Comparison of ENCODE assay signal across 16 cellular contexts in genomic region chr3:43294975-43295374, GRCh38. TPM values are rescaled to one million over a fixed set of nuclear protein-coding genes. Genes with fewer than 3 reads are reported as not detected.
DNase-seq lines count a peak whose midpoint lies in the region; ATAC-seq and FAIRE-seq lines count a peak whose summit lies in the region.
"Had no signal": no experiment of that assay in that cellular context is flagged by ENCODE, and none has a peak within 500 bp of the region (broad histone marks: within the 10 kb centered on the region; RNA-seq: fewer than 3 reads in every experiment).

No MANE protein-coding gene starts in this region.

- H3K4me3 Mint-ChIP-seq in activated T-cell treated with anti-CD3 and anti-CD28 coated beads, Interleukin-2, amount 50 U/mL, for 72 hours, result peak overlapping the region in 1 of 2 donors; percentile 57
- no peak overlapping the region for H3K4me3 Mint-ChIP-seq in activated CD4-positive, alpha-beta memory T cell treated with anti-CD3 and anti-CD28 coated beads, Interleukin-2, amount 10 ng/mL, durations not matched to agents 7 days and 5 days
- H3K4me3 Mint-ChIP-seq: neural crest cell had no signal

- peaks cover 0 to 3% of the 10 kb centered on the region in 2 donors for H3K36me3 Mint-ChIP-seq in activated T-cell treated with anti-CD3 and anti-CD28 coated beads, Interleukin-2, amount 50 U/mL, for 72 hours (ENCODE audit: insufficient read depth in 2 of 2)
- H3K36me3 Mint-ChIP-seq in activated CD4-positive, alpha-beta memory T cell treated with anti-CD3 and anti-CD28 coated beads, Interleukin-2, amount 10 ng/mL, durations not matched to agents 7 days and 5 days (ENCODE audit: low read depth), result peaks cover 67% of the 10 kb centered on the region

- no peak for DNase-seq in activated T-cell treated with anti-CD3 and anti-CD28 coated beads, Interleukin-2, amount 50 U/mL, for 72 hours
- DNase-seq in activated T-cell treated with anti-CD3 and anti-CD28 coated beads, Interleukin-2, amount 50 U/mL, for 1 hour, result no peak
- DNase-seq in activated CD4-positive, alpha-beta memory T cell treated with anti-CD3 and anti-CD28 coated beads, Interleukin-2, amount 10 ng/mL, durations not matched to agents 7 days and 5 days, result no peak
- DNase-seq in kidney tubule cell (ENCODE audit: low spot score) (peak; percentile 40), NCI-H1105 treated with DMSO at 0.1 percent for 48 hours (lab: John Stamatoyannopoulos, UW) (no peak), HTR-8/SVneo (ENCODE audit: insufficient read length, low spot score) (no peak)
- DNase-seq: DMS79 treated with DMSO at 0.1 percent for 48 hours, hippocampal formation, NCI-H510A, OCI-M1, thyroid gland had no signal

- no peak overlapping the region for H3K4me3 ChIP-seq in thymus (ENCODE audit: low read length)
- H3K4me3 ChIP-seq: skin epidermis, thyroid gland had no signal

- H3K9me3 ChIP-seq in thymus (ENCODE audit: control insufficient read depth), result no peaks in the 10 kb centered on the region
- H3K9me3 ChIP-seq: thyroid gland had no signal

- peak overlapping the region; percentile 85 for H3K27ac Mint-ChIP-seq in activated T-cell treated with anti-CD3 and anti-CD28 coated beads, Interleukin-2, amount 50 U/mL, for 72 hours
- H3K27ac Mint-ChIP-seq in activated CD4-positive, alpha-beta memory T cell treated with anti-CD3 and anti-CD28 coated beads, Interleukin-2, amount 10 ng/mL, durations not matched to agents 7 days and 5 days, result peak overlapping the region; percentile 67

- no peaks in the 10 kb centered on the region for H3K27me3 ChIP-seq in thymus (ENCODE audit: control insufficient read depth, insufficient read depth)
- H3K27me3 ChIP-seq: thyroid gland had no signal

- CTCF ChIA-PET in activated CD4-positive, alpha-beta memory T cell treated with anti-CD3 and anti-CD28 coated beads, Interleukin-2, amount 10 ng/mL, durations not matched to agents 7 days and 5 days (lab: Charles Lee), result interaction anchor here (1.3 kb wide), 1 partner anchor 115 kb away, joined by 3 read pairs; no protein-coding TSS in a partner anchor

- FAIRE-seq in HTR-8/SVneo (lab: Jason Lieb, UNC), result no peak

- peaks cover 94% of the 10 kb centered on the region for H3K4me1 Mint-ChIP-seq in activated T-cell treated with anti-CD3 and anti-CD28 coated beads, Interleukin-2, amount 50 U/mL, for 72 hours (ENCODE audit: low read depth)
- H3K4me1 Mint-ChIP-seq in activated CD4-positive, alpha-beta memory T cell treated with anti-CD3 and anti-CD28 coated beads, Interleukin-2, amount 10 ng/mL, durations not matched to agents 7 days and 5 days, result peaks cover 92% of the 10 kb centered on the region

- peak overlapping the region; percentile 68 for H3K27ac ChIP-seq in thymus (ENCODE audit: low read depth)
- H3K27ac ChIP-seq: thyroid gland had no signal

- POLR2A ChIA-PET in activated CD4-positive, alpha-beta memory T cell treated with anti-CD3 and anti-CD28 coated beads, Interleukin-2, amount 10 ng/mL, durations not matched to agents 7 days and 5 days (lab: Charles Lee), result interaction anchor here (1.4 to 5.4 kb wide), 2 partner anchors 9 to 83 kb away, joined by 3 to 82 read pairs; partner anchors contain the start of gene SNRK

- ATAC-seq in activated T-cell treated with anti-CD3 and anti-CD28 coated beads, Interleukin-2, amount 50 U/mL, for 72 hours (replicated peaks in 1 of 2), result no peak
- no peak for ATAC-seq in GM21367 (IDR thresholded peaks at IDR 0.05; ENCODE audit: unreplicated experiment)
- ATAC-seq: SK-N-SH treated with all-trans-retinoic acid at 6 μM for 48 hours had no signal

- 96% methylated on average over 1 of the region's 1 CpG for WGBS in thymus

- H3K27me3 Mint-ChIP-seq in activated T-cell treated with anti-CD3 and anti-CD28 coated beads, Interleukin-2, amount 50 U/mL, for 72 hours (ENCODE audit: low read depth), result no peaks in the 10 kb centered on the region
- no peaks in the 10 kb centered on the region for H3K27me3 Mint-ChIP-seq in activated CD4-positive, alpha-beta memory T cell treated with anti-CD3 and anti-CD28 coated beads, Interleukin-2, amount 10 ng/mL, durations not matched to agents 7 days and 5 days

- no peaks in the 10 kb centered on the region for H3K9me3 Mint-ChIP-seq in activated T-cell treated with anti-CD3 and anti-CD28 coated beads, Interleukin-2, amount 50 U/mL, for 72 hours
- H3K9me3 Mint-ChIP-seq in activated CD4-positive, alpha-beta memory T cell treated with anti-CD3 and anti-CD28 coated beads, Interleukin-2, amount 10 ng/mL, durations not matched to agents 7 days and 5 days, result no peaks in the 10 kb centered on the region
- H3K9me3 Mint-ChIP-seq: neural crest cell had no signal

- H3K4me1 ChIP-seq in thymus (ENCODE audit: control insufficient read depth, insufficient read depth, low read length), result peaks cover 32% of the 10 kb centered on the region

- peaks cover 11% of the 10 kb centered on the region for H3K36me3 ChIP-seq in thymus (ENCODE audit: control insufficient read depth, insufficient read depth)
- H3K36me3 ChIP-seq: thyroid gland had no signal

RNA-seq across cellular contexts. Expression of gene SNRK, which starts 8.6 kb away (rescaled TPM):
- total RNA-seq in activated T-cell treated with anti-CD3 and anti-CD28 coated beads, Interleukin-2, amount 50 U/mL, for 72 hours, result 10 to 100 TPM; 32.9 to 37.8 TPM
- total RNA-seq in activated CD4-positive, alpha-beta memory T cell treated with anti-CD3 and anti-CD28 coated beads, Interleukin-2, amount 10 ng/mL, durations not matched to agents 7 days and 5 days, result 10 to 100 TPM; 71.0 to 73.1 TPM
- polyA plus RNA-seq in thymus, result 33.6 TPM
